Comparison of ENCODE assay signal across 27 cellular contexts in the genomic region with DNA sequence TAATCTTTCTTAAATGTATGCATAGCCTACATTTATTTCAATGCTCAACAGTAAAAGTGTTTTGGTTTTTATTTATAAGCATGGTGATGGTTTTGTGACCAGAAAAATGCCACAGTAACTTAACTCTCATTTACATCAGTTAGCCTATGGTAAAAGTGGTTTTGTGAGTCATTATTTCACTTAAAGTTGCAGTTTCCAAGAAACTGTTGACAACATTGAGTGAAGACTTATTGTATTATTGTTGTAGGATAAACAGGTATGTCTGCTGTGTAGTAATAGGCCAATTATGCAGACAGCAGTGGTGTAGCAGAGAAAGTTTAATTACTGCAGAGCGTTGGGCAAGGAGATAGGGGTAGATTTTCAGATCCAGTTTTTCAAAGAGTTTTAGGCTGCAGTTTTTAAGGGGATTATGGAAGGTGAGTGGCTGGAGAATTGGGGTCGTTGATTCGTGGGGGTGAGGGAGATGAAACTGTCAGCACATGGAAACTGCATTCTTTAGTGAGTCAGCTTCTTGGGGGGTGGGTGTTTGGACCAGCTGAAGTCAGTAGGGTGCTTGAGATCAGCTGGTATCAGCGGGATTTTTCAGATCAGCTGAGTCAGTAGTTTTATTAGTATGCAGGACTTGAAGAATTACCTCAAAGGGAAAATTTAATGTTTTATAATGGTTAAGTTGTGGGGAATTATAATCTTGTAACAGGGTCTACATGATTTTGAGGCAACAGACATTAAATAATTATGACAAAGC.
DNase-seq lines count a peak whose midpoint lies in the region; ATAC-seq and TF ChIP-seq lines count a peak whose summit lies in the region.
"Had no signal": no experiment of that assay in that cellular context is flagged by ENCODE, and none has a peak within 500 bp of the region (broad histone marks: within the 10 kb centered on the region; RNA-seq: fewer than 3 reads in every experiment).

No MANE protein-coding gene starts in this region.

- H3K27me3 Mint-ChIP-seq in T-cell, result peaks cover 2 to 6% of the 10 kb centered on the region in 2 donors
- H3K27me3 Mint-ChIP-seq: activated naive CD8-positive, alpha-beta T cell; dendritic cell treated with granulocyte-macrophage colony-stimulating factor and Interleukin-4, amounts not matched to agents 40 ng/mL and 50 ng/mL, for 4 days; naive B cell had no signal

- H3K9me3 Mint-ChIP-seq in T-cell, result no peaks in the 10 kb centered on the region
- H3K9me3 Mint-ChIP-seq: dendritic cell treated with granulocyte-macrophage colony-stimulating factor and Interleukin-4, amounts not matched to agents 40 ng/mL and 50 ng/mL, for 4 days; stimulated activated naive CD8-positive, alpha-beta T cell treated with anti-CD3 and anti-CD28 coated beads, Interleukin-15, Interleukin-2, amounts not matched to agents 100 ng/mL and 50 ng/mL, for 24 hours; T-helper 2 cell treated with Interferon-gamma antibody and Interleukin-4, amounts not matched to agents 5 μg/mL and 100 μg/mL, for 36 hours had no signal

- H3K4me3 Mint-ChIP-seq in T-cell, result no peak overlapping the region
- H3K4me3 Mint-ChIP-seq: activated naive CD8-positive, alpha-beta T cell; CD14-positive monocyte; dendritic cell treated with granulocyte-macrophage colony-stimulating factor and Interleukin-4, amounts not matched to agents 40 ng/mL and 50 ng/mL, for 4 days; naive B cell; stimulated activated naive CD8-positive, alpha-beta T cell treated with anti-CD3 and anti-CD28 coated beads, Interleukin-15, Interleukin-2, amounts not matched to agents 100 ng/mL and 50 ng/mL, for 24 hours; T-helper 2 cell treated with Interferon-gamma antibody and Interleukin-4, amounts not matched to agents 5 μg/mL and 100 μg/mL, for 36 hours had no signal

- H3K27ac Mint-ChIP-seq in T-cell, result no peak overlapping the region
- H3K27ac Mint-ChIP-seq: activated naive CD8-positive, alpha-beta T cell; CD14-positive monocyte; dendritic cell treated with granulocyte-macrophage colony-stimulating factor and Interleukin-4, amounts not matched to agents 40 ng/mL and 50 ng/mL, for 4 days; naive B cell; stimulated activated naive CD8-positive, alpha-beta T cell treated with anti-CD3 and anti-CD28 coated beads, Interleukin-15, Interleukin-2, amounts not matched to agents 100 ng/mL and 50 ng/mL, for 24 hours; T-helper 2 cell treated with Interferon-gamma antibody and Interleukin-4, amounts not matched to agents 5 μg/mL and 100 μg/mL, for 36 hours had no signal

- no peaks in the 10 kb centered on the region for H3K36me3 Mint-ChIP-seq in T-cell
- H3K36me3 Mint-ChIP-seq: activated naive CD8-positive, alpha-beta T cell; CD14-positive monocyte; naive B cell had no signal

- DNase-seq in NK-92 treated with Interleukin-12 subunit alpha and Interleukin-12 subunit beta, amount 100 ng/mL, for 24 hours (lab: John Stamatoyannopoulos, UW), result peak; percentile 14
- DNase-seq in NK-92 (lab: John Stamatoyannopoulos, UW; ENCODE audit: unreplicated experiment) (no peak), H4 (ENCODE audit: low spot score) (peak; percentile 63), fibroblast of peridontal ligament (ENCODE audit: extremely low read depth) (peak; percentile 19), superior temporal gyrus (ENCODE audit: extremely low spot score) (no peak), T-cell (no peak), medulla oblongata (ENCODE audit: extremely low spot score) (no peak)
- DNase-seq: 8988T; activated effector memory CD4-positive, alpha-beta T cell treated with Interleukin-2 at 50 U/mL for 16 hours; caudate nucleus; foreskin keratinocyte; head of caudate nucleus; kidney; midbrain; naive B cell; NCI-H1092 treated with DMSO at 0.1 percent for 48 hours; NCI-H187 treated with DMSO at 0.1 percent for 48 hours; NCI-H524; Right ventricle myocardium superior; stimulated activated CD4-positive, alpha-beta T cell treated with anti-CD3 and anti-CD28 coated beads, Interleukin-1b, Interleukin-23, amount 100 ng/mL, for 48 hours; uterus had no signal

- POLR2A ChIA-PET in T-cell (lab: Charles Lee), result no interaction called here

- no peaks in the 10 kb centered on the region for H3K4me1 Mint-ChIP-seq in T-cell
- H3K4me1 Mint-ChIP-seq: naive B cell had no signal

- CTCF ChIA-PET in T-cell (lab: Charles Lee), result no interaction called here

- ATAC-seq in SK-N-SH treated with all-trans-retinoic acid at 6 μM for 48 hours (peak; percentile 50; the same call in 2 of the 3 replicates), T-cell (replicated peaks in 1 of 4) (no peak)
- ATAC-seq: foreskin keratinocyte had no signal

TF ChIP-seq in SK-N-SH treated with all-trans-retinoic acid at 6 μM for 48 hours, 23 proteins besides CTCF, POLR2A, EP300 and RAD21:
- TF ChIP-seq, protein P1, sequence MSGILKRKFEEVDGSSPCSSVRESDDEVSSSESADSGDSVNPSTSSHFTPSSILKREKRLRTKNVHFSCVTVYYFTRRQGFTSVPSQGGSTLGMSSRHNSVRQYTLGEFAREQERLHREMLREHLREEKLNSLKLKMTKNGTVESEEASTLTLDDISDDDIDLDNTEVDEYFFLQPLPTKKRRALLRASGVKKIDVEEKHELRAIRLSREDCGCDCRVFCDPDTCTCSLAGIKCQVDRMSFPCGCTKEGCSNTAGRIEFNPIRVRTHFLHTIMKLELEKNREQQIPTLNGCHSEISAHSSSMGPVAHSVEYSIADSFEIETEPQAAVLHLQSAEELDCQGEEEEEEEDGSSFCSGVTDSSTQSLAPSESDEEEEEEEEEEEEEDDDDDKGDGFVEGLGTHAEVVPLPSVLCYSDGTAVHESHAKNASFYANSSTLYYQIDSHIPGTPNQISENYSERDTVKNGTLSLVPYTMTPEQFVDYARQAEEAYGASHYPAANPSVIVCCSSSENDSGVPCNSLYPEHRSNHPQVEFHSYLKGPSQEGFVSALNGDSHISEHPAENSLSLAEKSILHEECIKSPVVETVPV (CRISPR knock-in tag; IDR thresholded peaks at IDR 0.05), result no peak
- TF ChIP-seq CSDC2 (CRISPR knock-in tag; IDR thresholded peaks at IDR 0.05) (no peak), TOX (CRISPR knock-in tag; IDR thresholded peaks at IDR 0.05; ENCODE audit: borderline replicate concordance) (peak; percentile 44; the same call in 1 of the 2 replicates)
TF ChIP-seq in SK-N-SH treated with all-trans-retinoic acid at 6 μM for 48 hours: peak in this region for 1.

Comparison
In these comparisons a context has a peak if more than half of its experiments do, and no peak if none do; other contexts are left out.
1. DNase-seq: peak in NK-92 treated with Interleukin-12 subunit alpha and Interleukin-12 subunit beta, amount 100 ng/mL, for 24 hours (single experiment), H4 (single experiment) and fibroblast of peridontal ligament (single experiment); none in NK-92 (single experiment), superior temporal gyrus (single experiment), T-cell (0 of 34) and medulla oblongata (single experiment).